Comparison of ENCODE assay signal across 8 cellular contexts in the genomic region with DNA sequence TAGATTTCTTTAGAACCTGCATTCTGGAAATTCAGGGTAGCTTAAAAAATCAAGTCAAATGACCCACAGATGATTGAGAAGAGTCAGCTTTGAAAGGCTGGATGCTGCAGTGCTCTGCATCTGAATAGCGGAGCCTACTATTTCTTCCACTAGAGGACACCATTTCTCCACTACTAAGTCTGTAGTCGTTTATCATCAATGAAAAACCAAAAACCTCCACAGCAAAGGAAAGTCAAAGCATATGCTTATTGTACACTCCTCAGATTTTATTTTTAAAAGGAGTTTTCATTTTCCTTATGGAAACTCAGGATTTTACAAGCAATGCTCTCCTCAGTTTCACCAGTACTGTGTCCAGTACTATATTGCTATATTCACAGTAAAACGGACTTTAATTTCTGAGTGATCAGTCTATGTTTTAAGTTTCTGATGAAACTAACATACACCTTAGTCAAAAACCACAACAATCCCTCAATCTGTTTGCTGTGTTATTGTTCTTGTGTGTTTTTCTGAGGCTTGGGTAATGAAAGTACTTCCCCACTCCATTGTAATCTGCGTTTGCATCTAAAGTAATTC. TPM values are rescaled to one million over a fixed set of nuclear protein-coding genes. Genes with fewer than 3 reads are reported as not detected.
A peak's percentile ranks its signal among the peaks of the same experiment; 100 is the strongest.
DNase-seq lines count a peak whose midpoint lies in the region; ATAC-seq, FAIRE-seq and TF ChIP-seq lines count a peak whose summit lies in the region.

No MANE protein-coding gene starts in this region.

- no peak overlapping the region for H3K14ac ChIP-seq in H1 (ENCODE audit: insufficient read length)

- H3K79me2 ChIP-seq in OCI-LY1 (ENCODE audit: insufficient read depth, low read length) (no peaks in the 10 kb centered on the region), H1 (ENCODE audit: control insufficient read depth in 1 of 2, insufficient read depth in 2 of 2, low read length in 2 of 2) (no peaks in the 10 kb centered on the region), mesendoderm (ENCODE audit: control insufficient read depth, insufficient read depth, low read length) (no peaks in the 10 kb centered on the region)

- CTCF ChIA-PET in activated CD4-positive, alpha-beta T cell treated with anti-CD3 and anti-CD28 coated beads, Interleukin-2, amount 10 ng/mL, durations not matched to agents 7 days and 5 days (lab: Charles Lee), result interaction anchor here (1.3 kb wide), 1 partner anchor 21 kb away, joined by 3 read pairs; no protein-coding TSS in a partner anchor
- CTCF ChIA-PET in H1 (lab: Charles Lee; ENCODE audit: partially characterized antibody), result interaction anchor here (0.6 to 6.3 kb wide), 34 partner anchors 11 to 770 kb away, joined by 3 to 29 read pairs (median 4); no protein-coding TSS in a partner anchor

- TF ChIP-seq POLR2A in H1 (IDR thresholded peaks at IDR 0.05; ENCODE audit: control extremely low read depth in 1 of 2, low read depth in 2 of 2, low read length in 2 of 2), result no peak

- TF ChIP-seq EP300 in H1 (IDR thresholded peaks at IDR 0.05; ENCODE audit: borderline replicate concordance in 1 of 2, low read depth in 2 of 2, low read length in 2 of 2), result no peak

- peak overlapping the region; percentile 74 for H3K27ac ChIP-seq in OCI-LY1 (ENCODE audit: low read depth, low read length, poor library complexity, severe bottlenecking)
- no peak overlapping the region for H3K27ac ChIP-seq in H1 (ENCODE audit: low read depth, low read length)
- no peak overlapping the region for H3K27ac ChIP-seq in mesendoderm (ENCODE audit: low read depth, low read length)

- H3K79me1 ChIP-seq in H1 (ENCODE audit: low read depth, low read length), result no peaks in the 10 kb centered on the region
- no peaks in the 10 kb centered on the region for H3K79me1 ChIP-seq in mesendoderm (ENCODE audit: low read length)

- FAIRE-seq in HTR-8/SVneo (lab: Jason Lieb, UNC) (no peak), H1 (lab: Jason Lieb, UNC) (peak; percentile 71)

- no peaks in the 10 kb centered on the region for H3K36me3 Mint-ChIP-seq in activated CD4-positive, alpha-beta T cell treated with anti-CD3 and anti-CD28 coated beads, Interleukin-2, amount 10 ng/mL, durations not matched to agents 7 days and 5 days (ENCODE audit: low read depth)

- H2BK120ac ChIP-seq in H1 (replicated peaks; ENCODE audit: low read depth, low read length) (no peak overlapping the region), mesendoderm (ENCODE audit: low read depth, low read length) (no peak overlapping the region)

- peaks cover 7% of the 10 kb centered on the region for H3K27me3 Mint-ChIP-seq in activated CD4-positive, alpha-beta T cell treated with anti-CD3 and anti-CD28 coated beads, Interleukin-2, amount 10 ng/mL, durations not matched to agents 7 days and 5 days

- no peak overlapping the region for H2AK5ac ChIP-seq in H1 (ENCODE audit: low read depth, low read length)
- H2AK5ac ChIP-seq in mesendoderm (ENCODE audit: low read length), result no peak overlapping the region

- H4K5ac ChIP-seq in H1 (ENCODE audit: insufficient read length, low read depth, low read length) (no peak overlapping the region), mesendoderm (ENCODE audit: low read length) (no peak overlapping the region)

- H3K4me2 ChIP-seq in OCI-LY1 (ENCODE audit: low read length) (peak overlapping the region; percentile 20; the same call in 1 of the 2 replicates), H1 (ENCODE audit: insufficient read depth in 1 of 2, low read depth in 2 of 2, low read length in 2 of 2) (no peak overlapping the region), mesendoderm (ENCODE audit: low read length) (no peak overlapping the region)

- H3K4ac ChIP-seq in H1 (replicated peaks; ENCODE audit: insufficient read length, low read depth, low read length) (no peak overlapping the region), mesendoderm (ENCODE audit: low read depth, low read length) (no peak overlapping the region)

- no peaks in the 10 kb centered on the region for H3K9me3 Mint-ChIP-seq in activated CD4-positive, alpha-beta T cell treated with anti-CD3 and anti-CD28 coated beads, Interleukin-2, amount 10 ng/mL, durations not matched to agents 7 days and 5 days

- H2BK15ac ChIP-seq in H1 (ENCODE audit: low read length) (no peak overlapping the region), mesendoderm (replicated peaks; ENCODE audit: low read depth) (no peak overlapping the region)

- no peaks in the 10 kb centered on the region for H3K27me3 ChIP-seq in OCI-LY1 (ENCODE audit: insufficient read depth, low read length)
- H3K27me3 ChIP-seq in H1 (replicated peaks in 1 of 4; ENCODE audit: control insufficient read depth in 3 of 4, extremely low read depth in 1 of 4, insufficient read depth in 3 of 4, low read length in 3 of 4), result no peaks in the 10 kb centered on the region
- no peaks in the 10 kb centered on the region for H3K27me3 ChIP-seq in mesendoderm (ENCODE audit: insufficient read depth, low read length, poor library complexity)

- H2AFZ ChIP-seq in OCI-LY1 (ENCODE audit: low read length) (0 out of 2 replicates have a peak overlapping the region, but pooled peaks have one; percentile 25), H1 (ENCODE audit: low read length) (no peak overlapping the region)

- no peak overlapping the region for H3K4me3 Mint-ChIP-seq in activated CD4-positive, alpha-beta T cell treated with anti-CD3 and anti-CD28 coated beads, Interleukin-2, amount 10 ng/mL, durations not matched to agents 7 days and 5 days

- H3K4me1 ChIP-seq in OCI-LY1 (ENCODE audit: insufficient read depth, low read length, severe bottlenecking) (peaks cover 29% of the 10 kb centered on the region), H1 (replicated peaks in 1 of 4; ENCODE audit: control insufficient read depth in 3 of 4, insufficient read depth in 4 of 4, low read length in 3 of 4) (no peaks in the 10 kb centered on the region), mesendoderm (ENCODE audit: control insufficient read depth, low read depth, low read length) (no peaks in the 10 kb centered on the region)

- no peaks in the 10 kb centered on the region for H3K4me1 Mint-ChIP-seq in activated CD4-positive, alpha-beta T cell treated with anti-CD3 and anti-CD28 coated beads, Interleukin-2, amount 10 ng/mL, durations not matched to agents 7 days and 5 days

- peak; percentile 56 for ATAC-seq in GM21737 (IDR thresholded peaks at IDR 0.05; ENCODE audit: unreplicated experiment)

- H3K56ac ChIP-seq in H1 (replicated peaks; ENCODE audit: insufficient read length, low read depth, low read length) (no peak overlapping the region), mesendoderm (ENCODE audit: low read length) (no peak overlapping the region)

- H3K18ac ChIP-seq in H1 (ENCODE audit: extremely low read depth, low read length) (no peak overlapping the region), mesendoderm (ENCODE audit: low read length) (no peak overlapping the region)

- H3K23ac ChIP-seq in H1 (ENCODE audit: insufficient read length) (no peak overlapping the region), mesendoderm (ENCODE audit: low read length) (no peak overlapping the region)

- TF ChIP-seq RAD21 in H1 (IDR thresholded peaks at IDR 0.05 in 1 of 2, conservative IDR thresholded peaks at IDR 0.05 in 1 of 2; ENCODE audit: low read depth in 2 of 2, low read length in 2 of 2), result peak; percentile 93 to 94

- H4K8ac ChIP-seq in H1 (ENCODE audit: extremely low read depth, insufficient read depth, low read length) (no peak overlapping the region), mesendoderm (ENCODE audit: low read depth, low read length) (no peak overlapping the region)

- H3K36me3 ChIP-seq in OCI-LY1 (ENCODE audit: insufficient read depth, low read length) (no peaks in the 10 kb centered on the region), H1 (ENCODE audit: control insufficient read depth in 2 of 4, insufficient read depth in 4 of 4, low read length in 3 of 4) (no peaks in the 10 kb centered on the region), mesendoderm (ENCODE audit: control insufficient read depth, insufficient read depth, low read length) (no peaks in the 10 kb centered on the region)

- H2BK12ac ChIP-seq in H1 (ENCODE audit: low read depth, low read length), result no peak overlapping the region

- H3K9ac ChIP-seq in OCI-LY1 (ENCODE audit: low read length) (no peak overlapping the region), H1 (replicated peaks in 1 of 4; ENCODE audit: extremely low read depth in 1 of 4, low read depth in 3 of 4, low read length in 3 of 4) (no peak overlapping the region), mesendoderm (ENCODE audit: low read length) (no peak overlapping the region)

- peak; percentile 93 for TF ChIP-seq CTCF in OCI-LY1 (IDR thresholded peaks at IDR 0.05; ENCODE audit: low read length)
- peak in 2 of 3 experiments; percentile 80; a peak in 3 of 4 replicates for TF ChIP-seq CTCF in H1 (IDR thresholded peaks at IDR 0.05; ENCODE audit: control extremely low read depth in 1 of 3, insufficient read depth in 1 of 3, low read depth in 1 of 3, low read length in 3 of 3)

- H2BK5ac ChIP-seq in H1 (ENCODE audit: low read depth, low read length), result no peak overlapping the region
- no peak overlapping the region for H2BK5ac ChIP-seq in mesendoderm (ENCODE audit: low read length)

- no peak overlapping the region for H2BK20ac ChIP-seq in H1 (ENCODE audit: low read length)

- H4K91ac ChIP-seq in H1 (replicated peaks; ENCODE audit: insufficient read length, low read length), result no peak overlapping the region

- POLR2A ChIA-PET in activated CD4-positive, alpha-beta T cell treated with anti-CD3 and anti-CD28 coated beads, Interleukin-2, amount 10 ng/mL, durations not matched to agents 7 days and 5 days (lab: Charles Lee), result no interaction called here
- POLR2A ChIA-PET in H1 (lab: Charles Lee; ENCODE audit: partially characterized antibody), result no interaction called here

- H3K27ac Mint-ChIP-seq in activated CD4-positive, alpha-beta T cell treated with anti-CD3 and anti-CD28 coated beads, Interleukin-2, amount 10 ng/mL, durations not matched to agents 7 days and 5 days, result no peak overlapping the region

- no peaks in the 10 kb centered on the region for H3K9me2 ChIP-seq in OCI-LY1 (ENCODE audit: low read depth, low read length)

- H3K9me3 ChIP-seq in OCI-LY1 (ENCODE audit: low read length), result no peaks in the 10 kb centered on the region
- H3K9me3 ChIP-seq in H1 (ENCODE audit: insufficient read depth in 2 of 2, low read depth in 1 of 2, low read length in 1 of 2), result no peaks in the 10 kb centered on the region

- no peak overlapping the region for H3K4me3 ChIP-seq in OCI-LY1 (ENCODE audit: low read depth, low read length, poor library complexity, severe bottlenecking)
- no peak overlapping the region for H3K4me3 ChIP-seq in H1 (ENCODE audit: extremely low read depth in 1 of 4, insufficient read depth in 2 of 4, low read depth in 3 of 4, low read length in 4 of 4)
- no peak overlapping the region for H3K4me3 ChIP-seq in mesendoderm (ENCODE audit: low read length)

- no peaks in the 10 kb centered on the region for H3F3A ChIP-seq in OCI-LY1 (ENCODE audit: insufficient read depth, low read length)

- H3K23me2 ChIP-seq in H1 (ENCODE audit: low read depth, low read length), result no peaks in the 10 kb centered on the region

- no peaks in the 10 kb centered on the region for H4K20me1 ChIP-seq in OCI-LY1 (ENCODE audit: insufficient read depth, low read length)
- no peaks in the 10 kb centered on the region for H4K20me1 ChIP-seq in H1 (replicated peaks in 1 of 2; ENCODE audit: control insufficient read depth in 1 of 2, insufficient read depth in 2 of 2, low read length in 2 of 2)

- peak; percentile 22 for DNase-seq in activated CD4-positive, alpha-beta T cell treated with anti-CD3 and anti-CD28 coated beads, Interleukin-2, amount 10 ng/mL, durations not matched to agents 7 days and 5 days
- no peak for DNase-seq in activated CD4-positive, alpha-beta T cell treated with anti-CD3 and anti-CD28 coated beads for 4 hours
- DNase-seq in HTR-8/SVneo (ENCODE audit: insufficient read length, low spot score) (peak; percentile 28), H1 (ENCODE audit: low read depth in 1 of 2, low spot score in 2 of 2) (no peak), mesendoderm (peak; percentile 47), occipital lobe (lab: John Stamatoyannopoulos, UW) (no peak)

- WGBS in H1 (ENCODE audit: extremely low coverage in 1 of 2, insufficient coverage in 1 of 2, insufficient read length in 1 of 2, insufficient replicate concordance in 2 of 2, low coverage in 1 of 2, low lambda C conversion rate in 2 of 2, missing lambda C conversion rate in 1 of 2), 2 experiments, result 58% methylated on average over 4 of the region's 4 CpGs; no CpG with 5 or more reads in 1 of the 2 experiments
- WGBS in mesendoderm (ENCODE audit: extremely low coverage, insufficient coverage, low lambda C conversion rate), result no CpG with 5 or more reads among the region's 4 CpGs

RNA-seq across cellular contexts. Expression of gene ENPP5, which starts 50.5 kb away (rescaled TPM):
- total RNA-seq in activated CD4-positive, alpha-beta T cell treated with anti-CD3 and anti-CD28 coated beads, Interleukin-2, amount 10 ng/mL, durations not matched to agents 7 days and 5 days, result under 1 TPM; 0.07 to 0.23 TPM
- 7.6 and 7.8 TPM in 2 replicates for total RNA-seq in H1 (2021; fragmentation: NEBNext Ultra II Directional; extraction: Animal tissue kit (Norgen Biotek cat#: 25700))
- 3.2 and 5.1 TPM in 2 replicates for polyA plus RNA-seq in H1 (2011; rRNA removed)
- polyA plus RNA-seq in H1 (2011; cell fraction: cytosol; rRNA removed), result 6.0 TPM
- polyA plus RNA-seq in H1 (2011; cell fraction: nucleus; rRNA removed), result 4.7 TPM
- polyA plus RNA-seq in H1 (2012, experiment 1 of 2), result 5.4 to 6.5 TPM (median 5.8 TPM) in 4 replicates
- polyA plus RNA-seq in H1 (2012, experiment 2 of 2), result 0.38 TPM
- 12.0 TPM for polyA plus RNA-seq in H1 (2013, experiment 1 of 2)
- 12.6 TPM for polyA plus RNA-seq in H1 (2013, experiment 2 of 2)
- 6.3 and 11.1 TPM in 2 replicates for polyA minus RNA-seq in H1 (2011; rRNA and poly(A)+ RNA removed)
- 5.1 TPM for polyA minus RNA-seq in H1 (2011; cell fraction: cytosol; rRNA and poly(A)+ RNA removed)
- 13.7 TPM for polyA minus RNA-seq in H1 (2011; cell fraction: nucleus; rRNA and poly(A)+ RNA removed)
- 2.8 TPM for polyA plus RNA-seq in mesendoderm (2013, experiment 1 of 2)
- polyA plus RNA-seq in mesendoderm (2013, experiment 2 of 2), result 3.0 TPM
- total RNA-seq in occipital lobe, result 4.7 TPM

Comparison
In these comparisons a context has a peak if more than half of its experiments do, and no peak if none do; other contexts are left out.
1. DNase-seq: peak in activated CD4-positive, alpha-beta T cell treated with anti-CD3 and anti-CD28 coated beads, Interleukin-2, amount 10 ng/mL, durations not matched to agents 7 days and 5 days (single experiment), HTR-8/SVneo (single experiment) and mesendoderm (single experiment); none in activated CD4-positive, alpha-beta T cell treated with anti-CD3 and anti-CD28 coated beads for 4 hours (0 of 2), H1 (0 of 2) and occipital lobe (single experiment).